In the genomic region with DNA sequence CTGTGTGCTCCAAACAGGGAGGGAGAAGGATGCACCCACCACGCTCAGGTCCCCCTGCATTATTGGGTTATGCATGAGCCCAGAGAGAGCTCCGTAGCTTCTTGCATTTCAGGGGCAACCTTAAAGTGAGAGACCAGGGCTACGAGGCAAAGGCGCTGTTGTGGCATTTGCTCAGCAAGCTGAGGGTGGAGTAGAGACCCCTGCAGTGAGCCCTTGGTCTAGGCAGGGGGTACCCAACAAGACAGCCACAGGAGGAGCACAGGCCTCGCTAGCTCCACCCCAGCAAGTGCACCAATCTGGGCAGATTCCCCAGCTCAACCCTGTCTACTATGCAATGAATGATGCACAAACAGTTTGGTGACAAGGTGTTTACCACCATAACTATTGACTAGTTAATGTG, we compare ENCODE assay signal across 1 cellular context.
TF ChIP-seq lines count a peak whose summit lies in the region.

No MANE protein-coding gene starts in this region.

TF ChIP-seq in GM23338, 12 proteins besides CTCF, POLR2A, EP300 and RAD21 (continued from another document):
- TF ChIP-seq, protein P1, sequence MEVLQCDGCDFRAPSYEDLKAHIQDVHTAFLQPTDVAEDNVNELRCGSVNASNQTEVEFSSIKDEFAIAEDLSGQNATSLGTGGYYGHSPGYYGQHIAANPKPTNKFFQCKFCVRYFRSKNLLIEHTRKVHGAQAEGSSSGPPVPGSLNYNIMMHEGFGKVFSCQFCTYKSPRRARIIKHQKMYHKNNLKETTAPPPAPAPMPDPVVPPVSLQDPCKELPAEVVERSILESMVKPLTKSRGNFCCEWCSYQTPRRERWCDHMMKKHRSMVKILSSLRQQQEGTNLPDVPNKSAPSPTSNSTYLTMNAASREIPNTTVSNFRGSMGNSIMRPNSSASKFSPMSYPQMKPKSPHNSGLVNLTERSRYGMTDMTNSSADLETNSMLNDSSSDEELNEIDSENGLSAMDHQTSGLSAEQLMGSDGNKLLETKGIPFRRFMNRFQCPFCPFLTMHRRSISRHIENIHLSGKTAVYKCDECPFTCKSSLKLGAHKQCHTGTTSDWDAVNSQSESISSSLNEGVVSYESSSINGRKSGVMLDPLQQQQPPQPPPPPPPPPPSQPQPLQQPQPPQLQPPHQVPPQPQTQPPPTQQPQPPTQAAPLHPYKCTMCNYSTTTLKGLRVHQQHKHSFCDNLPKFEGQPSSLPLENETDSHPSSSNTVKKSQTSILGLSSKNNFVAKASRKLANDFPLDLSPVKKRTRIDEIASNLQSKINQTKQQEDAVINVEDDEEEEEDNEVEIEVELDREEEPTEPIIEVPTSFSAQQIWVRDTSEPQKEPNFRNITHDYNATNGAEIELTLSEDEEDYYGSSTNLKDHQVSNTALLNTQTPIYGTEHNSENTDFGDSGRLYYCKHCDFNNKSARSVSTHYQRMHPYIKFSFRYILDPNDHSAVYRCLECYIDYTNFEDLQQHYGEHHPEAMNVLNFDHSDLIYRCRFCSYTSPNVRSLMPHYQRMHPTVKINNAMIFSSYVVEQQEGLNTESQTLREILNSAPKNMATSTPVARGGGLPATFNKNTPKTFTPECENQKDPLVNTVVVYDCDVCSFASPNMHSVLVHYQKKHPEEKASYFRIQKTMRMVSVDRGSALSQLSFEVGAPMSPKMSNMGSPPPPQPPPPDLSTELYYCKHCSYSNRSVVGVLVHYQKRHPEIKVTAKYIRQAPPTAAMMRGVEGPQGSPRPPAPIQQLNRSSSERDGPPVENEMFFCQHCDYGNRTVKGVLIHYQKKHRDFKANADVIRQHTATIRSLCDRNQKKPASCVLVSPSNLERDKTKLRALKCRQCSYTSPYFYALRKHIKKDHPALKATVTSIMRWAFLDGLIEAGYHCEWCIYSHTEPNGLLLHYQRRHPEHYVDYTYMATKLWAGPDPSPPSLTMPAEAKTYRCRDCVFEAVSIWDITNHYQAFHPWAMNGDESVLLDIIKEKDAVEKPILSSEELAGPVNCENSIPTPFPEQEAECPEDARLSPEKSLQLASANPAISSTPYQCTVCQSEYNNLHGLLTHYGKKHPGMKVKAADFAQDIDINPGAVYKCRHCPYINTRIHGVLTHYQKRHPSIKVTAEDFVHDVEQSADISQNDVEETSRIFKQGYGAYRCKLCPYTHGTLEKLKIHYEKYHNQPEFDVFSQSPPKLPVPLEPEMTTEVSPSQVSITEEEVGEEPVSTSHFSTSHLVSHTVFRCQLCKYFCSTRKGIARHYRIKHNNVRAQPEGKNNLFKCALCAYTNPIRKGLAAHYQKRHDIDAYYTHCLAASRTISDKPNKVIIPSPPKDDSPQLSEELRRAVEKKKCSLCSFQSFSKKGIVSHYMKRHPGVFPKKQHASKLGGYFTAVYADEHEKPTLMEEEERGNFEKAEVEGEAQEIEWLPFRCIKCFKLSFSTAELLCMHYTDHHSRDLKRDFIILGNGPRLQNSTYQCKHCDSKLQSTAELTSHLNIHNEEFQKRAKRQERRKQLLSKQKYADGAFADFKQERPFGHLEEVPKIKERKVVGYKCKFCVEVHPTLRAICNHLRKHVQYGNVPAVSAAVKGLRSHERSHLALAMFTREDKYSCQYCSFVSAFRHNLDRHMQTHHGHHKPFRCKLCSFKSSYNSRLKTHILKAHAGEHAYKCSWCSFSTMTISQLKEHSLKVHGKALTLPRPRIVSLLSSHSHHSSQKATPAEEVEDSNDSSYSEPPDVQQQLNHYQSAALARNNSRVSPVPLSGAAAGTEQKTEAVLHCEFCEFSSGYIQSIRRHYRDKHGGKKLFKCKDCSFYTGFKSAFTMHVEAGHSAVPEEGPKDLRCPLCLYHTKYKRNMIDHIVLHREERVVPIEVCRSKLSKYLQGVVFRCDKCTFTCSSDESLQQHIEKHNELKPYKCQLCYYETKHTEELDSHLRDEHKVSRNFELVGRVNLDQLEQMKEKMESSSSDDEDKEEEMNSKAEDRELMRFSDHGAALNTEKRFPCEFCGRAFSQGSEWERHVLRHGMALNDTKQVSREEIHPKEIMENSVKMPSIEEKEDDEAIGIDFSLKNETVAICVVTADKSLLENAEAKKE (CRISPR knock-in tag; IDR thresholded peaks at IDR 0.05), result no peak
- no peak for TF ChIP-seq STAT1 (IDR thresholded peaks at IDR 0.05; ENCODE audit: unreplicated experiment)
